Comparison of ENCODE assay signal across 9 cellular contexts in genomic region chr16:87416826-87417471, GRCh38. TPM values are rescaled to one million over a fixed set of nuclear protein-coding genes. Genes with fewer than 3 reads are reported as not detected.
DNase-seq lines count a peak whose midpoint lies in the region; ATAC-seq, FAIRE-seq and TF ChIP-seq lines count a peak whose summit lies in the region.
"Had no signal": no experiment of that assay in that cellular context is flagged by ENCODE, and none has a peak within 500 bp of the region (broad histone marks: within the 10 kb centered on the region; RNA-seq: fewer than 3 reads in every experiment).

No MANE protein-coding gene starts in this region.

- TF ChIP-seq CTCF in GM12872 (IDR thresholded peaks at IDR 0.05; ENCODE audit: insufficient read depth, low read depth, low read length): peak; percentile 39; the same call in 1 of the 3 replicates

- peak; percentile 56 for DNase-seq in A172 (ENCODE audit: low spot score)
- peak; percentile 86 for DNase-seq in fibroblast of peridontal ligament (ENCODE audit: extremely low read depth)
- peak; percentile 64 for DNase-seq in sciatic nerve (ENCODE audit: low spot score)
- no peak for DNase-seq in SK-N-DZ (ENCODE audit: low spot score)
- no peak for DNase-seq in NCI-H1105 (lab: John Stamatoyannopoulos, UW)
- DNase-seq: activated naive CD8-positive, alpha-beta T cell treated with anti-CD3 and anti-CD28 coated beads, Interleukin-2, amount 10 ng/mL, durations not matched to agents 7 days and 5 days had no signal

- intact Hi-C loops in sciatic nerve (cut with DNase I): no loop called here

- FAIRE-seq in TTC549 (lab: Jason Lieb, UNC): peak; percentile 71

- ATAC-seq in sciatic nerve (peak; percentile 23), GM18858 (IDR thresholded peaks at IDR 0.05; ENCODE audit: unreplicated experiment) (no peak)

RNA-seq across cellular contexts. Expression of gene MAP1LC3B, which starts 24.8 kb away (rescaled TPM):
- 27.4 and 35.9 TPM in 2 replicates for total RNA-seq in A172 (2014; rRNA removed; shearing (Covaris generic))
- 55.9 TPM for total RNA-seq in sciatic nerve
- 20.0 and 20.9 TPM in 2 replicates for polyA plus RNA-seq in SK-N-DZ (2014; cell fraction: cytosol; rRNA removed)
- polyA plus RNA-seq in SK-N-DZ (2014; cell fraction: nucleus; rRNA removed): 12.2 and 28.2 TPM in 2 replicates

RNA-seq across cellular contexts. Expression of gene FBXO31, which starts 33.4 kb away (rescaled TPM):
- 18.4 and 19.8 TPM in 2 replicates for total RNA-seq in A172 (2014; rRNA removed; shearing (Covaris generic))
- 50.3 TPM for total RNA-seq in sciatic nerve
- 16.3 and 28.1 TPM in 2 replicates for polyA plus RNA-seq in SK-N-DZ (2014; cell fraction: cytosol; rRNA removed)
- 25.0 and 32.5 TPM in 2 replicates for polyA plus RNA-seq in SK-N-DZ (2014; cell fraction: nucleus; rRNA removed)

Comparison
In these comparisons a context has a peak if more than half of its experiments do, and no peak if none do; other contexts are left out.
1. DNase-seq: peak in A172 (single experiment), fibroblast of peridontal ligament (single experiment) and sciatic nerve (single experiment); none in SK-N-DZ (single experiment) and NCI-H1105 (single experiment).